1 cellular context compared by ENCODE assay signal in the genomic region with DNA sequence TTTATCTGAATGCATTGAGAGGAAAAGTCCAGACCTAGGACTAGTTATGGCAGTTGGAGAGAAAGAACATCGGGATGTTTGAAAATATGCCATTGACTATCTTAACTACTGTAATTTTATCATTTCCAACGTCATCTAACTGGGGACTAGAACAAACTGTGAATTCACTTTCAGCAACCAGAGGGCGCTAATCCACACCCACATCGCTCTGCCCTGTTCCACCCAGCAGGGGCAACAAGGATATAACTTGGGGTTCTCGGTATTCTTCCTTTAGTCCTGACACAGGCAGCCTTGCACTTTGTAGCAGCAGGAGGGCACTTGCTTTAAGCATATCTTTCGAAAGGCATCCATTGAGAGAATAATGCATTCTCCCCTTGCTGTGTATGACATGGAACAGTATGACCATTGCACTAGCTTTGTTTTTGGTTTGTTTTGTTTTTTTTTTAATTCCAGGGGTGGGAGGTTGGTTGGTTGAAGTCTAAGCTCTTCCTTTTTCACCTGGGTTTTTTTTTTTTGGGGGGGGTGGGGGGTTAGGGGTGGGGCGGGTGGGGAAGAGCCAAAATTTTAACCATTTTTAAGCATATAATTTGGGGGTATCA.
TF ChIP-seq lines count a peak whose summit lies in the region.

No MANE protein-coding gene starts in this region.

TF ChIP-seq in HepG2, 621 proteins besides CTCF, POLR2A, EP300 and RAD21 (continued from another document and continues in another):
- TF ChIP-seq, protein P1, sequence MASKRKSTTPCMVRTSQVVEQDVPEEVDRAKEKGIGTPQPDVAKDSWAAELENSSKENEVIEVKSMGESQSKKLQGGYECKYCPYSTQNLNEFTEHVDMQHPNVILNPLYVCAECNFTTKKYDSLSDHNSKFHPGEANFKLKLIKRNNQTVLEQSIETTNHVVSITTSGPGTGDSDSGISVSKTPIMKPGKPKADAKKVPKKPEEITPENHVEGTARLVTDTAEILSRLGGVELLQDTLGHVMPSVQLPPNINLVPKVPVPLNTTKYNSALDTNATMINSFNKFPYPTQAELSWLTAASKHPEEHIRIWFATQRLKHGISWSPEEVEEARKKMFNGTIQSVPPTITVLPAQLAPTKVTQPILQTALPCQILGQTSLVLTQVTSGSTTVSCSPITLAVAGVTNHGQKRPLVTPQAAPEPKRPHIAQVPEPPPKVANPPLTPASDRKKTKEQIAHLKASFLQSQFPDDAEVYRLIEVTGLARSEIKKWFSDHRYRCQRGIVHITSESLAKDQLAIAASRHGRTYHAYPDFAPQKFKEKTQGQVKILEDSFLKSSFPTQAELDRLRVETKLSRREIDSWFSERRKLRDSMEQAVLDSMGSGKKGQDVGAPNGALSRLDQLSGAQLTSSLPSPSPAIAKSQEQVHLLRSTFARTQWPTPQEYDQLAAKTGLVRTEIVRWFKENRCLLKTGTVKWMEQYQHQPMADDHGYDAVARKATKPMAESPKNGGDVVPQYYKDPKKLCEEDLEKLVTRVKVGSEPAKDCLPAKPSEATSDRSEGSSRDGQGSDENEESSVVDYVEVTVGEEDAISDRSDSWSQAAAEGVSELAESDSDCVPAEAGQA (IDR thresholded peaks at IDR 0.05; ENCODE audit: low read depth): no peak
- TF ChIP-seq, protein P1 (CRISPR knock-in tag; IDR thresholded peaks at IDR 0.05; ENCODE audit: borderline replicate concordance): no peak
- TF ChIP-seq RFXAP (CRISPR knock-in tag; IDR thresholded peaks at IDR 0.05; ENCODE audit: borderline replicate concordance): 0 out of 2 replicates have a peak, but pooled peaks have one; percentile 25
- TF ChIP-seq HNF4A (CRISPR knock-in tag; IDR thresholded peaks at IDR 0.05): peak; percentile 18; the same call in 1 of the 2 replicates
- TF ChIP-seq ARID3A (IDR thresholded peaks at IDR 0.05; ENCODE audit: low read depth, low read length): peak; percentile 40; the same call in 1 of the 2 replicates
- TF ChIP-seq SAP130 (CRISPR knock-in tag; IDR thresholded peaks at IDR 0.05; ENCODE audit: low read depth): peak; percentile 31; the same call in 1 of the 2 replicates
- 0 out of 2 replicates have a peak, but pooled peaks have one; percentile 55 for TF ChIP-seq KLF12 (CRISPR knock-in tag; IDR thresholded peaks at IDR 0.05; ENCODE audit: borderline replicate concordance)
- TF ChIP-seq, protein P2, sequence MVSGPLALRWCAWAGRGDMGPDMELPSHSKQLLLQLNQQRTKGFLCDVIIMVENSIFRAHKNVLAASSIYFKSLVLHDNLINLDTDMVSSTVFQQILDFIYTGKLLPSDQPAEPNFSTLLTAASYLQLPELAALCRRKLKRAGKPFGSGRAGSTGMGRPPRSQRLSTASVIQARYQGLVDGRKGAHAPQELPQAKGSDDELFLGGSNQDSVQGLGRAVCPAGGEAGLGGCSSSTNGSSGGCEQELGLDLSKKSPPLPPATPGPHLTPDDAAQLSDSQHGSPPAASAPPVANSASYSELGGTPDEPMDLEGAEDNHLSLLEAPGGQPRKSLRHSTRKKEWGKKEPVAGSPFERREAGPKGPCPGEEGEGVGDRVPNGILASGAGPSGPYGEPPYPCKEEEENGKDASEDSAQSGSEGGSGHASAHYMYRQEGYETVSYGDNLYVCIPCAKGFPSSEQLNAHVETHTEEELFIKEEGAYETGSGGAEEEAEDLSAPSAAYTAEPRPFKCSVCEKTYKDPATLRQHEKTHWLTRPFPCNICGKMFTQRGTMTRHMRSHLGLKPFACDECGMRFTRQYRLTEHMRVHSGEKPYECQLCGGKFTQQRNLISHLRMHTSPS (CRISPR knock-in tag; IDR thresholded peaks at IDR 0.05; ENCODE audit: low read depth): no peak
- no peak for TF ChIP-seq NCOA5 (CRISPR knock-in tag; IDR thresholded peaks at IDR 0.05)
- TF ChIP-seq ZNF777 (CRISPR knock-in tag; IDR thresholded peaks at IDR 0.05): no peak
- no peak for TF ChIP-seq SMARCE1 (IDR thresholded peaks at IDR 0.05; ENCODE audit: borderline replicate concordance)
- TF ChIP-seq SOX5 (CRISPR knock-in tag; IDR thresholded peaks at IDR 0.05; ENCODE audit: borderline replicate concordance): 0 out of 2 replicates have a peak, but pooled peaks have one; percentile 12
- TF ChIP-seq ZNF747 (CRISPR knock-in tag; IDR thresholded peaks at IDR 0.05; ENCODE audit: borderline replicate concordance): no peak
- no peak for TF ChIP-seq SMAD3 (CRISPR knock-in tag; IDR thresholded peaks at IDR 0.05)
- no peak for TF ChIP-seq ZNF121 (CRISPR knock-in tag; IDR thresholded peaks at IDR 0.05)
- TF ChIP-seq ZNF335 (CRISPR knock-in tag; IDR thresholded peaks at IDR 0.05): no peak
- no peak for TF ChIP-seq ZFAT (CRISPR knock-in tag; conservative IDR thresholded peaks at IDR 0.05)
- TF ChIP-seq SMAD1 (CRISPR knock-in tag; IDR thresholded peaks at IDR 0.05; ENCODE audit: borderline replicate concordance, low read depth): no peak
- no peak for TF ChIP-seq CHD4 (IDR thresholded peaks at IDR 0.05; ENCODE audit: borderline replicate concordance, low read length)
- TF ChIP-seq KDM4B (CRISPR knock-in tag; IDR thresholded peaks at IDR 0.05): no peak
- TF ChIP-seq PTBP1 (IDR thresholded peaks at IDR 0.05; ENCODE audit: low read depth, low read length, poor library complexity, severe bottlenecking): no peak
- 0 out of 2 replicates have a peak, but pooled peaks have one; percentile 26 for TF ChIP-seq PATZ1 (CRISPR knock-in tag; IDR thresholded peaks at IDR 0.05)
- TF ChIP-seq ZNF772 (CRISPR knock-in tag; IDR thresholded peaks at IDR 0.05): no peak
- TF ChIP-seq FOXK2 (IDR thresholded peaks at IDR 0.05): no peak
- no peak for TF ChIP-seq ZNF773 (CRISPR knock-in tag; IDR thresholded peaks at IDR 0.05; ENCODE audit: borderline replicate concordance)
- peak; percentile 47 for TF ChIP-seq ELF3 (CRISPR knock-in tag; IDR thresholded peaks at IDR 0.05)
- TF ChIP-seq ELF1 (CRISPR knock-in tag; IDR thresholded peaks at IDR 0.05): 0 out of 2 replicates have a peak, but pooled peaks have one; percentile 25
- 0 out of 2 replicates have a peak, but pooled peaks have one; percentile 66 for TF ChIP-seq ZNF12 (CRISPR knock-in tag; IDR thresholded peaks at IDR 0.05)
- no peak for TF ChIP-seq PHF21A (CRISPR knock-in tag; IDR thresholded peaks at IDR 0.05)
- no peak for TF ChIP-seq ZBTB3 (CRISPR knock-in tag; IDR thresholded peaks at IDR 0.05; ENCODE audit: borderline replicate concordance, low read depth)
- TF ChIP-seq SSRP1 (CRISPR knock-in tag; IDR thresholded peaks at IDR 0.05): peak; percentile 78; the same call in 1 of the 2 replicates
- 0 out of 2 replicates have a peak, but pooled peaks have one; percentile 31 for TF ChIP-seq YEATS4 (CRISPR knock-in tag; IDR thresholded peaks at IDR 0.05; ENCODE audit: borderline replicate concordance)
- TF ChIP-seq FOXO1 (CRISPR knock-in tag; IDR thresholded peaks at IDR 0.05): no peak
- TF ChIP-seq NFKB2 (CRISPR knock-in tag; IDR thresholded peaks at IDR 0.05; ENCODE audit: borderline replicate concordance): no peak
- no peak for TF ChIP-seq BORCS8-MEF2B (CRISPR knock-in tag; IDR thresholded peaks at IDR 0.05)
- TF ChIP-seq ZNF205 (CRISPR knock-in tag; IDR thresholded peaks at IDR 0.05): 0 out of 2 replicates have a peak, but pooled peaks have one; percentile 22
- no peak for TF ChIP-seq ZNF317 (CRISPR knock-in tag; IDR thresholded peaks at IDR 0.05)
- TF ChIP-seq, protein P3, sequence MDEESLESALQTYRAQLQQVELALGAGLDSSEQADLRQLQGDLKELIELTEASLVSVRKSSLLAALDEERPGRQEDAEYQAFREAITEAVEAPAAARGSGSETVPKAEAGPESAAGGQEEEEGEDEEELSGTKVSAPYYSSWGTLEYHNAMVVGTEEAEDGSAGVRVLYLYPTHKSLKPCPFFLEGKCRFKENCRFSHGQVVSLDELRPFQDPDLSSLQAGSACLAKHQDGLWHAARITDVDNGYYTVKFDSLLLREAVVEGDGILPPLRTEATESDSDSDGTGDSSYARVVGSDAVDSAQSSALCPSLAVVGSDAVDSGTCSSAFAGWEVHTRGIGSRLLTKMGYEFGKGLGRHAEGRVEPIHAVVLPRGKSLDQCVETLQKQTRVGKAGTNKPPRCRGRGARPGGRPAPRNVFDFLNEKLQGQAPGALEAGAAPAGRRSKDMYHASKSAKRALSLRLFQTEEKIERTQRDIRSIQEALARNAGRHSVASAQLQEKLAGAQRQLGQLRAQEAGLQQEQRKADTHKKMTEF (CRISPR knock-in tag; IDR thresholded peaks at IDR 0.05): no peak
- 0 out of 2 replicates have a peak, but pooled peaks have one; percentile 40 for TF ChIP-seq ZNF331 (CRISPR knock-in tag; IDR thresholded peaks at IDR 0.05)
- TF ChIP-seq NFIC (IDR thresholded peaks at IDR 0.05; ENCODE audit: low read length): no peak
- 0 out of 2 replicates have a peak, but pooled peaks have one; percentile 15 for TF ChIP-seq FOXA3 (CRISPR knock-in tag; IDR thresholded peaks at IDR 0.05)
- TF ChIP-seq RARA (CRISPR knock-in tag; IDR thresholded peaks at IDR 0.05): no peak
- TF ChIP-seq PHF20 (CRISPR knock-in tag; IDR thresholded peaks at IDR 0.05): no peak
- no peak for TF ChIP-seq SMAD9 (CRISPR knock-in tag; IDR thresholded peaks at IDR 0.05)
- peak; percentile 37; the same call in 1 of the 2 replicates for TF ChIP-seq HDAC2 (CRISPR knock-in tag; IDR thresholded peaks at IDR 0.05)
- TF ChIP-seq, protein P4, sequence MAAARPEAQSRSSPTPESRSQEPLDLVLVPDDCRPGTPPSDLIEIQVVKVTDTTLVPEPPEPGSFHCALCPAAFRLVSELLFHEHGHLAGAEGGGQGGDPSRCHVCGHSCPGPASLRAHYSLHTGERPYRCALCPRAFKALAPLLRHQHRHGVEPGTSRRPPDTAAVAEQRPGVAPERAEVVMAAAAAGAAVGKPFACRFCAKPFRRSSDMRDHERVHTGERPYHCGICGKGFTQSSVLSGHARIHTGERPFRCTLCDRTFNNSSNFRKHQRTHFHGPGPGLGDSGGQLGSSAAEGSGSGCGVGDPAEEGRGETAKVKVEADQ (CRISPR knock-in tag; IDR thresholded peaks at IDR 0.05; ENCODE audit: borderline replicate concordance): no peak
- TF ChIP-seq KDM2A (CRISPR knock-in tag; IDR thresholded peaks at IDR 0.05; ENCODE audit: borderline replicate concordance, low read depth): peak; percentile 45; the same call in 1 of the 2 replicates
- TF ChIP-seq, protein P5, sequence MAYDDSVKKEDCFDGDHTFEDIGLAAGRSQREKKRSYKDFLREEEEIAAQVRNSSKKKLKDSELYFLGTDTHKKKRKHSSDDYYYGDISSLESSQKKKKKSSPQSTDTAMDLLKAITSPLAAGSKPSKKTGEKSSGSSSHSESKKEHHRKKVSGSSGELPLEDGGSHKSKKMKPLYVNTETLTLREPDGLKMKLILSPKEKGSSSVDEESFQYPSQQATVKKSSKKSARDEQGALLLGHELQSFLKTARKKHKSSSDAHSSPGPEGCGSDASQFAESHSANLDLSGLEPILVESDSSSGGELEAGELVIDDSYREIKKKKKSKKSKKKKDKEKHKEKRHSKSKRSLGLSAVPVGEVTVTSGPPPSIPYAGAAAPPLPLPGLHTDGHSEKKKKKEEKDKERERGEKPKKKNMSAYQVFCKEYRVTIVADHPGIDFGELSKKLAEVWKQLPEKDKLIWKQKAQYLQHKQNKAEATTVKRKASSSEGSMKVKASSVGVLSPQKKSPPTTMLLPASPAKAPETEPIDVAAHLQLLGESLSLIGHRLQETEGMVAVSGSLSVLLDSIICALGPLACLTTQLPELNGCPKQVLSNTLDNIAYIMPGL (CRISPR knock-in tag; IDR thresholded peaks at IDR 0.05; ENCODE audit: borderline replicate concordance in 1 of 2, low read depth in 1 of 2): peak in 1 of 2 experiments; percentile 80; a peak in 2 of 4 replicates
- peak; percentile 97 for TF ChIP-seq RBM22 (optimal IDR thresholded peaks at IDR 0.05; ENCODE audit: low read length)
- TF ChIP-seq ZNF33A (CRISPR knock-in tag; IDR thresholded peaks at IDR 0.05; ENCODE audit: borderline replicate concordance): no peak
- TF ChIP-seq KAT7 (CRISPR knock-in tag; IDR thresholded peaks at IDR 0.05; ENCODE audit: borderline replicate concordance): no peak
